Comparison of ENCODE assay signal across 8 cellular contexts in the genomic region with DNA sequence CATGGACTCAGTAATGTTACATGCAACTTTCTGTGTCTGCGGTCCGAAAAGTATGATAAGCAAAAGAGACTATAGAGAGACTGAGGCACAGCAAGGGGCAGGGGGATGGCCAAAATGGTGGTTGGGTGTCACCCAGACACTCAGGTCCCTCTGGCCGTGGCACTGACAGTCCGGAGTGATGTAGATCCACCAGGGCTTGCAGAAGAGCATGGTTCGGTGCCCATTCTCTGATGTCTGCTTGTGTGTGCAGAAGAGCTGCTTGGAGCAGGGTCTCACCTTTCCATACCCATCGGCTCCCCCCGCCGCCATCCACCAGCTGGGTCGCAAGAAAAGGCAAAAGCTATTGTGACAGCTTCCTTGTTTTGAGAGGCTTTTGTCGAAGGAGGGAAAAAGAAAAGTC. TPM values are rescaled to one million over a fixed set of nuclear protein-coding genes. Genes with fewer than 3 reads are reported as not detected.
"Had no signal": no experiment of that assay in that cellular context is flagged by ENCODE, and none has a peak within 500 bp of the region (broad histone marks: within the 10 kb centered on the region; RNA-seq: fewer than 3 reads in every experiment).

No MANE protein-coding gene starts in this region.

- H3K9ac ChIP-seq: GM23248 had no signal

- H3K27ac ChIP-seq: GM23248, HL-60 had no signal

- H3K9me3 ChIP-seq: HAP-1 had no signal

- H3K36me3 ChIP-seq: HAP-1 had no signal

- H3K4me3 ChIP-seq: GM23248, HAP-1, K562 had no signal

- FAIRE-seq: HepG2, K562 had no signal

- H2AFZ ChIP-seq: GM23248 had no signal

- H3K27ac Mint-ChIP-seq: HFFc6 had no signal

- H3K4me3 Mint-ChIP-seq: HFFc6 had no signal

- ATAC-seq: HCT116, HepG2, K562 had no signal

- DNase-seq: GM23248, GOT3, HFFc6 had no signal

RNA-seq across cellular contexts. Expression of gene APCDD1L, which starts 6.6 kb away (rescaled TPM):
- total RNA-seq: HepG2, K562 had no signal
- polyA plus RNA-seq: HepG2, K562 had no signal
